Comparison of ENCODE assay signal across 22 cellular contexts in the genomic region with DNA sequence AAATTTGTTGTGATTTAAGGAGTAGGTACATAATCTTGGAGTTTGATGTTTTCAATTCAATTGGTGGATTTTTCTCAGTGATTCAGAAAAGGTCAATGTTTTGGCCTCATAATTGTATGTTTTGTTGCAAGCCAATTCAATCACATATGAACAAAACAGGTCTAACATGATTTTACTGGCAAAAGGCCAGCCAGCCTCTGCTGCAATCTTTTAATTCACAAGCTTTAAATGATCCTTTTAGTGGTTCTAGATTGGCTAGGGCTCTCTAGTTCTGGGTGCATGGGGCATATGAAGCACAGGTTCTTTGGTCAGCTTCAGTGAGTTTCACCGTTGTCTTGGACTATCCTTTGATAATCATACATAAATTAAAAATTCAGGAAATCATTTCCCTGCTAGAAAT. TPM values are rescaled to one million over a fixed set of nuclear protein-coding genes. Genes with fewer than 3 reads are reported as not detected.
"Had no signal": no experiment of that assay in that cellular context is flagged by ENCODE, and none has a peak within 500 bp of the region (broad histone marks: within the 10 kb centered on the region; RNA-seq: fewer than 3 reads in every experiment).

No MANE protein-coding gene starts in this region.

- H3K27me3 ChIP-seq: gastrocnemius medialis, neural progenitor cell, spleen had no signal

- H3K4me3 Mint-ChIP-seq: activated CD4-positive, alpha-beta T cell treated with anti-CD3 and anti-CD28 coated beads, Interleukin-2, amount 10 ng/mL, durations not matched to agents 7 days and 5 days; activated naive CD8-positive, alpha-beta T cell treated with anti-CD3 and anti-CD28 coated beads for 36 hours; activated T-cell treated with anti-CD3 and anti-CD28 coated beads, Interleukin-2, amount 50 U/mL, for 72 hours; naive B cell; neural progenitor cell had no signal

- H3K4me1 ChIP-seq: gastrocnemius medialis, heart left ventricle, neural progenitor cell, spleen had no signal

- H3K9me3 Mint-ChIP-seq: activated CD4-positive, alpha-beta T cell treated with anti-CD3 and anti-CD28 coated beads, Interleukin-2, amount 10 ng/mL, durations not matched to agents 7 days and 5 days; activated T-cell treated with anti-CD3 and anti-CD28 coated beads, Interleukin-2, amount 50 U/mL, for 72 hours; neural progenitor cell had no signal

- H3K27me3 Mint-ChIP-seq: activated CD4-positive, alpha-beta T cell treated with anti-CD3 and anti-CD28 coated beads, Interleukin-2, amount 10 ng/mL, durations not matched to agents 7 days and 5 days; activated naive CD8-positive, alpha-beta T cell treated with anti-CD3 and anti-CD28 coated beads for 36 hours; naive B cell had no signal

- H3K27ac Mint-ChIP-seq: activated CD4-positive, alpha-beta T cell treated with anti-CD3 and anti-CD28 coated beads, Interleukin-2, amount 10 ng/mL, durations not matched to agents 7 days and 5 days; activated naive CD8-positive, alpha-beta T cell treated with anti-CD3 and anti-CD28 coated beads for 36 hours; activated T-cell treated with anti-CD3 and anti-CD28 coated beads, Interleukin-2, amount 50 U/mL, for 72 hours; naive B cell; neural progenitor cell had no signal

- H3K36me3 ChIP-seq: gastrocnemius medialis, heart left ventricle, neural progenitor cell, spleen, thoracic aorta had no signal

- DNase-seq: activated CD4-positive, alpha-beta T cell treated with anti-CD3 and anti-CD28 coated beads, Interleukin-2, amount 10 ng/mL, durations not matched to agents 7 days and 5 days; activated CD8-positive, alpha-beta memory T cell treated with anti-CD3 and anti-CD28 coated beads, Interleukin-2, amount 50 U/mL, for 48 hours; activated gamma-delta T cell treated with Interleukin-2 at 50 U/mL for 16 hours; activated naive CD8-positive, alpha-beta T cell treated with anti-CD3 and anti-CD28 coated beads for 36 hours; activated T-cell treated with anti-CD3 and anti-CD28 coated beads, Interleukin-2, amount 50 U/mL, for 72 hours; anterior cingulate cortex; cerebellar nuclear complex; effector CD8-positive, alpha-beta T cell; gastrocnemius medialis; heart left ventricle; left colon; naive B cell; spleen; T-helper 9 cell had no signal

- H3K4me3 ChIP-seq: gastrocnemius medialis, heart left ventricle, lung, neural progenitor cell, spleen, thoracic aorta had no signal

- H3K27ac ChIP-seq: gastrocnemius medialis, heart left ventricle, neural progenitor cell, spleen, thoracic aorta had no signal

- H3K36me3 Mint-ChIP-seq: activated naive CD8-positive, alpha-beta T cell treated with anti-CD3 and anti-CD28 coated beads for 36 hours; naive B cell; neural progenitor cell had no signal

- H3K4me1 Mint-ChIP-seq: activated CD4-positive, alpha-beta T cell treated with anti-CD3 and anti-CD28 coated beads, Interleukin-2, amount 10 ng/mL, durations not matched to agents 7 days and 5 days; activated naive CD8-positive, alpha-beta T cell treated with anti-CD3 and anti-CD28 coated beads for 36 hours; naive B cell; neural progenitor cell had no signal

- H3K9me3 ChIP-seq: gastrocnemius medialis, heart left ventricle, spleen, thoracic aorta had no signal

- ATAC-seq: activated T-cell treated with anti-CD3 and anti-CD28 coated beads, Interleukin-2, amount 50 U/mL, for 72 hours; gastrocnemius medialis; heart left ventricle; left colon; sciatic nerve had no signal

RNA-seq across cellular contexts. Expression of a gene that starts 19.2 kb away (rescaled TPM):
- total RNA-seq: activated CD4-positive, alpha-beta T cell treated with anti-CD3 and anti-CD28 coated beads, Interleukin-2, amount 10 ng/mL, durations not matched to agents 7 days and 5 days; activated naive CD8-positive, alpha-beta T cell treated with anti-CD3 and anti-CD28 coated beads for 36 hours; activated T-cell treated with anti-CD3 and anti-CD28 coated beads, Interleukin-2, amount 50 U/mL, for 72 hours; gastrocnemius medialis; heart left ventricle; mononuclear cell; osteocyte; pulmonary artery endothelial cell; spleen; thoracic aorta had no signal
- polyA plus RNA-seq: heart left ventricle had no signal

RNA-seq across cellular contexts. Expression of a gene that starts 45.6 kb away (rescaled TPM):
- total RNA-seq: activated CD4-positive, alpha-beta T cell treated with anti-CD3 and anti-CD28 coated beads, Interleukin-2, amount 10 ng/mL, durations not matched to agents 7 days and 5 days; activated naive CD8-positive, alpha-beta T cell treated with anti-CD3 and anti-CD28 coated beads for 36 hours; activated T-cell treated with anti-CD3 and anti-CD28 coated beads, Interleukin-2, amount 50 U/mL, for 72 hours; gastrocnemius medialis; heart left ventricle; left colon; lung; mononuclear cell; osteocyte; pulmonary artery endothelial cell; sciatic nerve; spleen; thoracic aorta; ureter had no signal
- polyA plus RNA-seq: heart left ventricle, lung, spleen had no signal
